Comparison of ENCODE assay signal across 11 cellular contexts in the genomic region with DNA sequence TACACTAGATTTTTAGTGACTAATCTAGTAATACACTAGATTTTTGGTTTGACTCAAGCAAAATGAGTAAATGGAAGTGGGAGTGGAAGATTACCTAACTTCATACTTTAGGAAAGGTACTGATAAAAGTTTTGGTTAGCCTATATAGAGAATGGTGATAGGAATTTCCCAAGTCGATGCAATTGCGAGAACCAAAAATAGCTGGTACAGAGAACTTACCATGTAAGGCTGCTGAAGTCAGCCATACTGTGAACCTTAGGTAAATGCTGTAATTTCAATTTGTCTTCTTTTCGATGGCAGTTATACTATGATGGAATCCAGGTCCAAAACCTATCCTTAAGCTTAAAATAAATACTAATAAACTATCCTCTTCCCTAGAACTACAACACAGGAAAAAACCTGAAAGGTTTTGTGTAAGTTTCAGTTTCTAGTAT. TPM values are rescaled to one million over a fixed set of nuclear protein-coding genes. Genes with fewer than 3 reads are reported as not detected.
DNase-seq lines count a peak whose midpoint lies in the region; ATAC-seq and TF ChIP-seq lines count a peak whose summit lies in the region.
"Had no signal": no experiment of that assay in that cellular context is flagged by ENCODE, and none has a peak within 500 bp of the region (broad histone marks: within the 10 kb centered on the region; RNA-seq: fewer than 3 reads in every experiment).

No MANE protein-coding gene starts in this region.

- H3K36me3 ChIP-seq in DOHH2 (ENCODE audit: control insufficient read depth, low read length) (peaks cover 91% of the 10 kb centered on the region), KMS-11 (ENCODE audit: insufficient read depth) (peaks cover 5% of the 10 kb centered on the region; the same call in 1 of the 2 replicates), body of pancreas (replicated peaks in 1 of 2; ENCODE audit: insufficient read depth in 1 of 2, low read depth in 2 of 2) (peaks cover 0 to 5% of the 10 kb centered on the region in 2 donors), neural progenitor cell (peaks cover 14% of the 10 kb centered on the region)

- H3K9ac ChIP-seq in KMS-11 (no peak overlapping the region; the same call in 1 of the 2 replicates), neural progenitor cell (no peak overlapping the region)

- TF ChIP-seq CTCF in DOHH2 (IDR thresholded peaks at IDR 0.05; ENCODE audit: low read depth, low read length, poor library complexity, severe bottlenecking) (no peak), KMS-11 (conservative IDR thresholded peaks at IDR 0.05; ENCODE audit: low read depth, low read length) (no peak), body of pancreas (IDR thresholded peaks at IDR 0.05) (no peak), neural progenitor cell (IDR thresholded peaks at IDR 0.05) (no peak)

- no peak overlapping the region for H3K4me3 Mint-ChIP-seq in neural progenitor cell

- H3K9me2 ChIP-seq in DOHH2 (replicated peaks; ENCODE audit: control insufficient read depth, low read length) = no peaks in the 10 kb centered on the region

- WGBS in body of pancreas, 2 donors = 68 to 74% methylated on average over 3 of the region's 3 CpGs

- DNase-seq in body of pancreas (no peak), neural progenitor cell (ENCODE audit: low spot score) (no peak), retina (no peak), pons (ENCODE audit: low spot score) (no peak)
- DNase-seq: activated CD4-positive, alpha-beta T cell treated with anti-CD3 and anti-CD28 coated beads for 4 hours; kidney glomerular epithelial cell had no signal

- ATAC-seq in body of pancreas (no peak), HG03439 (IDR thresholded peaks at IDR 0.05; ENCODE audit: unreplicated experiment) (no peak), HG03025 (IDR thresholded peaks at IDR 0.05; ENCODE audit: low FRiP score, unreplicated experiment) (no peak)

- H3K27ac ChIP-seq in DOHH2 (ENCODE audit: low read depth, low read length) (peak overlapping the region; percentile 44), KMS-11 (peak overlapping the region; percentile 64), body of pancreas (peak overlapping the region in 3 of 4 donors; percentile 56 to 82 (median 57)), neural progenitor cell (peak overlapping the region; percentile 56)

- H3K27ac Mint-ChIP-seq in neural progenitor cell = no peak overlapping the region

- H4K20me1 ChIP-seq in DOHH2 (ENCODE audit: control insufficient read depth, insufficient read depth, low read depth, low read length) (peaks cover 8% of the 10 kb centered on the region; the same call in 1 of the 2 replicates), KMS-11 (ENCODE audit: insufficient read depth) (peaks cover 3% of the 10 kb centered on the region; the same call in 1 of the 2 replicates), neural progenitor cell (ENCODE audit: low read depth) (peaks cover 78% of the 10 kb centered on the region)

- no peak for TF ChIP-seq POLR2A in body of pancreas (IDR thresholded peaks at IDR 0.05)

- no peak overlapping the region for H2AFZ ChIP-seq in KMS-11 (ENCODE audit: low read depth)
- no peak overlapping the region for H2AFZ ChIP-seq in neural progenitor cell (replicated peaks)

- H3K27me3 Mint-ChIP-seq in neural progenitor cell (ENCODE audit: insufficient read depth, low read depth) = no peaks in the 10 kb centered on the region

- H3K9me3 Mint-ChIP-seq in neural progenitor cell = no peaks in the 10 kb centered on the region

- intact Hi-C loops in body of pancreas (cut with DNase I) = no loop called here

- H3K9me3 ChIP-seq in DOHH2 (ENCODE audit: control insufficient read depth, insufficient read depth, low read length) (no peaks in the 10 kb centered on the region), body of pancreas (no peaks in the 10 kb centered on the region), neural progenitor cell (ENCODE audit: low read depth) (no peaks in the 10 kb centered on the region)

- H3K4me1 Mint-ChIP-seq in neural progenitor cell = peaks cover 14% of the 10 kb centered on the region

- H3K27me3 ChIP-seq in DOHH2 (ENCODE audit: control insufficient read depth, low read length) (no peaks in the 10 kb centered on the region), KMS-11 (ENCODE audit: insufficient read depth, low read depth) (no peaks in the 10 kb centered on the region), body of pancreas (no peaks in the 10 kb centered on the region), neural progenitor cell (no peaks in the 10 kb centered on the region)

- 0 out of 2 replicates have a peak overlapping the region, but pooled peaks have one; percentile 15 for H3K4me2 ChIP-seq in DOHH2 (ENCODE audit: low read length)
- peak overlapping the region; percentile 92 for H3K4me2 ChIP-seq in KMS-11
- H3K4me2 ChIP-seq in neural progenitor cell = no peak overlapping the region

- H3K4me3 ChIP-seq in DOHH2 (ENCODE audit: low read length) = no peak overlapping the region
- H3K4me3 ChIP-seq in KMS-11 (IDR thresholded peaks at IDR 0.05; ENCODE audit: insufficient read depth, low read depth, low read length) = no peak overlapping the region
- H3K4me3 ChIP-seq in body of pancreas = no peak overlapping the region
- H3K4me3 ChIP-seq in neural progenitor cell = no peak overlapping the region

- peaks cover 67% of the 10 kb centered on the region for H3K79me2 ChIP-seq in DOHH2 (ENCODE audit: control insufficient read depth, low read length)
- H3K79me2 ChIP-seq in KMS-11 (ENCODE audit: insufficient read depth, low read depth) = peaks cover 78% of the 10 kb centered on the region
- peaks cover 69% of the 10 kb centered on the region for H3K79me2 ChIP-seq in neural progenitor cell (ENCODE audit: low read depth)

- H3K4me1 ChIP-seq in DOHH2 (ENCODE audit: control insufficient read depth, low read length) (peaks cover 43% of the 10 kb centered on the region), KMS-11 (ENCODE audit: low read depth, poor library complexity, severe bottlenecking) (peaks cover 72% of the 10 kb centered on the region), body of pancreas (peaks cover 40% of the 10 kb centered on the region), neural progenitor cell (no peaks in the 10 kb centered on the region)

- H3F3A ChIP-seq in DOHH2 (ENCODE audit: control insufficient read depth, insufficient read depth) (peaks cover 82% of the 10 kb centered on the region), neural progenitor cell (ENCODE audit: low read depth) (peaks cover 85% of the 10 kb centered on the region)

- H3K36me3 Mint-ChIP-seq in neural progenitor cell = peaks cover 22% of the 10 kb centered on the region

RNA-seq across cellular contexts. Expression of a gene that starts 4.6 kb away (rescaled TPM):
- total RNA-seq in body of pancreas (10 to 100 TPM; 54.4 to 64.6 TPM), neural progenitor cell (ENCODE audit: low replicate concordance) (258 and 365 TPM in 2 replicates)

RNA-seq across cellular contexts. Expression of a gene that starts 15.9 kb away (rescaled TPM):
- total RNA-seq in body of pancreas (10 to 100 TPM; 61.5 to 89.7 TPM), neural progenitor cell (ENCODE audit: low replicate concordance) (161 and 219 TPM in 2 replicates)

RNA-seq across cellular contexts. Expression of a gene that starts 51.1 kb away (rescaled TPM):
- total RNA-seq in body of pancreas (not detected), neural progenitor cell (ENCODE audit: low replicate concordance) (not detected in 2 replicates)
- total RNA-seq: NCI-H460 had no signal
